In the genomic region with DNA sequence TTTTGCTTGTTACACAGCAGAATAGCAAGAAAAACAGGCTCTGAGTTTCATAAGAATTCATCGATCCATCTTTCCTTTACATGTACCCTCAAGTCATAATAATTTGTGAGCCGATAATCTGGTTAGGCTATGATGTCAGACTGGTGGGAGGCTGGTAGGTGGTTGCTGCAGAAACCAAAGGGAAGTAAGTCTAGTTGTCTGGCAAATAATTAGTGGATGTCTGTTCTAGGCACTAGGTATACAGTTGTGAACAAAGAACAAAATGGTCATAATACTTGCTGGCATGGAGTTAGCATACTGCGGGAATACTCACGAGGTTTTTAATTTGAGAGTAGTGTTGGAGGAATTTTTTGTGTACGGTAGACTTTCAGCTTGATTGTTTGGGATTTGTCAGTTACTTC, we compare ENCODE assay signal across 1 cellular context.
TF ChIP-seq lines count a peak whose summit lies in the region.

No MANE protein-coding gene starts in this region.

TF ChIP-seq in K562, 482 proteins besides CTCF, POLR2A, EP300 and RAD21 (continued from another document):
- TF ChIP-seq, protein P1, sequence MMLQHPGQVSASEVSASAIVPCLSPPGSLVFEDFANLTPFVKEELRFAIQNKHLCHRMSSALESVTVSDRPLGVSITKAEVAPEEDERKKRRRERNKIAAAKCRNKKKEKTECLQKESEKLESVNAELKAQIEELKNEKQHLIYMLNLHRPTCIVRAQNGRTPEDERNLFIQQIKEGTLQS (IDR thresholded peaks at IDR 0.05): peak; percentile 23; the same call in 1 of the 2 replicates
- TF ChIP-seq, protein P1 (CRISPR knock-in tag; conservative IDR thresholded peaks at IDR 0.05): no peak
- TF ChIP-seq CEBPG (CRISPR knock-in tag; IDR thresholded peaks at IDR 0.05) (no peak), CEBPG (tag; conservative IDR thresholded peaks at IDR 0.05 in 1 of 2, IDR thresholded peaks at IDR 0.05 in 1 of 2) (no peak), TGIF2 (CRISPR knock-in tag; IDR thresholded peaks at IDR 0.05) (no peak), ZNF551 (CRISPR knock-in tag; IDR thresholded peaks at IDR 0.05) (no peak), MCM3 (IDR thresholded peaks at IDR 0.05) (no peak), ETV5 (CRISPR knock-in tag; IDR thresholded peaks at IDR 0.05; ENCODE audit: low read depth) (no peak)
